15 cellular contexts compared by ENCODE assay signal in the genomic region with DNA sequence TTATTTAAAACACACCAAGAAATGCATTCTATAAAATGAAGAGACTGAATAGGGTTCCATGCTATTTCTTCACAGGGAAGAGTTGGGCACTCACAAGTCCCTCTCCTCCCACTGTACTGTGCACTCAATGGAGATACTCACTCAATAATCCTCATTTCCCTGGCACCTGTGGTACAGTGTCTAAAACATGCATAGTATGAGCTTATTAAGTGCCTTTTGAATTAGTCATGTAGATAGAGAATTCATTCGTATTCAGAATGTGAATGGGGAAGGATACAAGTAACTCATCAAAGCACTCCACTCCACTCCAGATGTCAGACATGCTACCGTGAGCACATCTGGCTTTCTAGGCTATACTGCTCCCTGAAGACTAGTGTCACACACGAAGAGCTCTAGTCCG. TPM values are rescaled to one million over a fixed set of nuclear protein-coding genes. Genes with fewer than 3 reads are reported as not detected.
DNase-seq lines count a peak whose midpoint lies in the region; ATAC-seq and TF ChIP-seq lines count a peak whose summit lies in the region.
"Had no signal": no experiment of that assay in that cellular context is flagged by ENCODE, and none has a peak within 500 bp of the region (broad histone marks: within the 10 kb centered on the region; RNA-seq: fewer than 3 reads in every experiment).

No MANE protein-coding gene starts in this region.

- peaks cover 35% of the 10 kb centered on the region for H3K4me1 Mint-ChIP-seq in activated naive CD8-positive, alpha-beta T cell treated with anti-CD3 and anti-CD28 coated beads, Interleukin-2, amount 10 ng/mL, durations not matched to agents 7 days and 5 days
- peaks cover 16% of the 10 kb centered on the region for H3K4me1 Mint-ChIP-seq in activated naive CD8-positive, alpha-beta T cell treated with anti-CD3 and anti-CD28 coated beads, Interleukin-2, amount 50 U/mL, for 24 hours

- peak overlapping the region; percentile 2 for H3K27ac Mint-ChIP-seq in activated naive CD8-positive, alpha-beta T cell treated with anti-CD3 and anti-CD28 coated beads, Interleukin-2, amount 10 ng/mL, durations not matched to agents 7 days and 5 days
- H3K27ac Mint-ChIP-seq in activated naive CD8-positive, alpha-beta T cell treated with anti-CD3 and anti-CD28 coated beads, Interleukin-2, amount 50 U/mL, for 24 hours = no peak overlapping the region

- no peak for DNase-seq in activated naive CD8-positive, alpha-beta T cell treated with anti-CD3 and anti-CD28 coated beads, Interleukin-2, amount 10 ng/mL, durations not matched to agents 7 days and 5 days
- no peak for DNase-seq in activated naive CD8-positive, alpha-beta T cell treated with anti-CD3 and anti-CD28 coated beads, Interleukin-2, amount 50 U/mL, for 24 hours
- DNase-seq in glomerular visceral epithelial cell (ENCODE audit: extremely low spot score) (peak; percentile 38), SKM-1 treated with dmso at 0.1 percent for 144 hours (lab: John Stamatoyannopoulos, UW; ENCODE audit: unreplicated experiment) (no peak), OCI-M2 (lab: John Stamatoyannopoulos, UW; ENCODE audit: unreplicated experiment) (no peak)
- no peak for DNase-seq in activated effector memory CD4-positive, alpha-beta T cell treated with Interleukin-2 at 50 U/mL for 16 hours
- DNase-seq: 8988T; activated naive CD4-positive, alpha-beta T cell; left colon; NCI-H187 treated with DMSO at 0.1 percent for 48 hours; NCI-H524; OCI-M1; retina had no signal

- peaks cover 39% of the 10 kb centered on the region for H3K36me3 Mint-ChIP-seq in activated naive CD8-positive, alpha-beta T cell treated with anti-CD3 and anti-CD28 coated beads, Interleukin-2, amount 10 ng/mL, durations not matched to agents 7 days and 5 days
- peaks cover 26% of the 10 kb centered on the region for H3K36me3 Mint-ChIP-seq in activated naive CD8-positive, alpha-beta T cell treated with anti-CD3 and anti-CD28 coated beads, Interleukin-2, amount 50 U/mL, for 24 hours (ENCODE audit: low read depth)

- no peak overlapping the region for H3K4me3 Mint-ChIP-seq in activated naive CD8-positive, alpha-beta T cell treated with anti-CD3 and anti-CD28 coated beads, Interleukin-2, amount 10 ng/mL, durations not matched to agents 7 days and 5 days
- no peak overlapping the region for H3K4me3 Mint-ChIP-seq in activated naive CD8-positive, alpha-beta T cell treated with anti-CD3 and anti-CD28 coated beads, Interleukin-2, amount 50 U/mL, for 24 hours

- H3K9me3 Mint-ChIP-seq in activated naive CD8-positive, alpha-beta T cell treated with anti-CD3 and anti-CD28 coated beads, Interleukin-2, amount 10 ng/mL, durations not matched to agents 7 days and 5 days = no peaks in the 10 kb centered on the region
- no peaks in the 10 kb centered on the region for H3K9me3 Mint-ChIP-seq in activated naive CD8-positive, alpha-beta T cell treated with anti-CD3 and anti-CD28 coated beads, Interleukin-2, amount 50 U/mL, for 24 hours

- POLR2A ChIA-PET in activated naive CD8-positive, alpha-beta T cell treated with anti-CD3 and anti-CD28 coated beads, Interleukin-2, amount 10 ng/mL, durations not matched to agents 7 days and 5 days (lab: Charles Lee) = no interaction called here

- ATAC-seq in activated naive CD8-positive, alpha-beta T cell treated with anti-CD3 and anti-CD28 coated beads, Interleukin-2, amount 10 ng/mL, durations not matched to agents 7 days and 5 days (ENCODE audit: low read depth) = no peak
- no peak for ATAC-seq in activated naive CD8-positive, alpha-beta T cell treated with anti-CD3 and anti-CD28 coated beads, Interleukin-2, amount 50 U/mL, for 24 hours
- peak; percentile 95 for ATAC-seq in SK-N-SH treated with all-trans-retinoic acid at 6 μM for 48 hours
- no peak for ATAC-seq in HG02623 (IDR thresholded peaks at IDR 0.05; ENCODE audit: unreplicated experiment)
- ATAC-seq: left colon had no signal

- H3K27me3 Mint-ChIP-seq in activated naive CD8-positive, alpha-beta T cell treated with anti-CD3 and anti-CD28 coated beads, Interleukin-2, amount 10 ng/mL, durations not matched to agents 7 days and 5 days = no peaks in the 10 kb centered on the region
- H3K27me3 Mint-ChIP-seq in activated naive CD8-positive, alpha-beta T cell treated with anti-CD3 and anti-CD28 coated beads, Interleukin-2, amount 50 U/mL, for 24 hours = no peaks in the 10 kb centered on the region

TF ChIP-seq in SK-N-SH treated with all-trans-retinoic acid at 6 μM for 48 hours, 23 proteins besides CTCF, POLR2A, EP300 and RAD21:
- TF ChIP-seq ZFP3 (CRISPR knock-in tag; IDR thresholded peaks at IDR 0.05) (no peak), ISL1 (CRISPR knock-in tag; IDR thresholded peaks at IDR 0.05) (no peak), RARB (CRISPR knock-in tag; IDR thresholded peaks at IDR 0.05) (no peak), ZNF70 (CRISPR knock-in tag; IDR thresholded peaks at IDR 0.05) (no peak), ZNF565 (CRISPR knock-in tag; conservative IDR thresholded peaks at IDR 0.05; ENCODE audit: low read depth) (no peak), ZFP30 (CRISPR knock-in tag; IDR thresholded peaks at IDR 0.05) (no peak), CSDC2 (CRISPR knock-in tag; IDR thresholded peaks at IDR 0.05) (no peak), OSR1 (CRISPR knock-in tag; IDR thresholded peaks at IDR 0.05) (no peak), PPARA (CRISPR knock-in tag; IDR thresholded peaks at IDR 0.05; ENCODE audit: borderline replicate concordance) (no peak), SNAI2 (CRISPR knock-in tag; IDR thresholded peaks at IDR 0.05) (no peak), TOX (CRISPR knock-in tag; IDR thresholded peaks at IDR 0.05; ENCODE audit: borderline replicate concordance) (no peak), ZNF8 (CRISPR knock-in tag; IDR thresholded peaks at IDR 0.05) (no peak), CSRNP3 (CRISPR knock-in tag; IDR thresholded peaks at IDR 0.05) (no peak), GLIS3 (CRISPR knock-in tag; IDR thresholded peaks at IDR 0.05) (no peak), BACH2 (CRISPR knock-in tag; IDR thresholded peaks at IDR 0.05; ENCODE audit: borderline replicate concordance) (no peak), ESRRG (CRISPR knock-in tag; IDR thresholded peaks at IDR 0.05) (no peak)
- TF ChIP-seq, protein P1, sequence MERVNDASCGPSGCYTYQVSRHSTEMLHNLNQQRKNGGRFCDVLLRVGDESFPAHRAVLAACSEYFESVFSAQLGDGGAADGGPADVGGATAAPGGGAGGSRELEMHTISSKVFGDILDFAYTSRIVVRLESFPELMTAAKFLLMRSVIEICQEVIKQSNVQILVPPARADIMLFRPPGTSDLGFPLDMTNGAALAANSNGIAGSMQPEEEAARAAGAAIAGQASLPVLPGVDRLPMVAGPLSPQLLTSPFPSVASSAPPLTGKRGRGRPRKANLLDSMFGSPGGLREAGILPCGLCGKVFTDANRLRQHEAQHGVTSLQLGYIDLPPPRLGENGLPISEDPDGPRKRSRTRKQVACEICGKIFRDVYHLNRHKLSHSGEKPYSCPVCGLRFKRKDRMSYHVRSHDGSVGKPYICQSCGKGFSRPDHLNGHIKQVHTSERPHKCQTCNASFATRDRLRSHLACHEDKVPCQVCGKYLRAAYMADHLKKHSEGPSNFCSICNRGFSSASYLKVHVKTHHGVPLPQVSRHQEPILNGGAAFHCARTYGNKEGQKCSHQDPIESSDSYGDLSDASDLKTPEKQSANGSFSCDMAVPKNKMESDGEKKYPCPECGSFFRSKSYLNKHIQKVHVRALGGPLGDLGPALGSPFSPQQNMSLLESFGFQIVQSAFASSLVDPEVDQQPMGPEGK (CRISPR knock-in tag; IDR thresholded peaks at IDR 0.05; ENCODE audit: borderline replicate concordance) = no peak
- TF ChIP-seq, protein P2, sequence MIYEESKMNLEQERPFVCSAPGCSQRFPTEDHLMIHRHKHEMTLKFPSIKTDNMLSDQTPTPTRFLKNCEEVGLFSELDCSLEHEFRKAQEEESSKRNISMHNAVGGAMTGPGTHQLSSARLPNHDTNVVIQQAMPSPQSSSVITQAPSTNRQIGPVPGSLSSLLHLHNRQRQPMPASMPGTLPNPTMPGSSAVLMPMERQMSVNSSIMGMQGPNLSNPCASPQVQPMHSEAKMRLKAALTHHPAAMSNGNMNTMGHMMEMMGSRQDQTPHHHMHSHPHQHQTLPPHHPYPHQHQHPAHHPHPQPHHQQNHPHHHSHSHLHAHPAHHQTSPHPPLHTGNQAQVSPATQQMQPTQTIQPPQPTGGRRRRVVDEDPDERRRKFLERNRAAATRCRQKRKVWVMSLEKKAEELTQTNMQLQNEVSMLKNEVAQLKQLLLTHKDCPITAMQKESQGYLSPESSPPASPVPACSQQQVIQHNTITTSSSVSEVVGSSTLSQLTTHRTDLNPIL (CRISPR knock-in tag; IDR thresholded peaks at IDR 0.05; ENCODE audit: low read depth) = no peak

RNA-seq across cellular contexts. Expression of gene C17orf75, which starts 6.3 kb away (rescaled TPM):
- 10 to 100 TPM; 31.5 to 35.9 TPM for total RNA-seq in activated naive CD8-positive, alpha-beta T cell treated with anti-CD3 and anti-CD28 coated beads, Interleukin-2, amount 10 ng/mL, durations not matched to agents 7 days and 5 days

RNA-seq across cellular contexts. Expression of gene ZNF207, which starts 14.3 kb away (rescaled TPM):
- 100 to 1,000 TPM; 264 to 274 TPM for total RNA-seq in activated naive CD8-positive, alpha-beta T cell treated with anti-CD3 and anti-CD28 coated beads, Interleukin-2, amount 10 ng/mL, durations not matched to agents 7 days and 5 days
